ENCODE assay signal across 22 cellular contexts in genomic region chr1:232222614-232223013, GRCh38.
"Had no signal": no experiment of that assay in that cellular context is flagged by ENCODE, and none has a peak within 500 bp of the region (broad histone marks: within the 10 kb centered on the region; RNA-seq: fewer than 3 reads in every experiment).

No MANE protein-coding gene starts in this region.

- H3K4me1 ChIP-seq: tibial artery had no signal

- H3K27me3 Mint-ChIP-seq: activated naive CD4-positive, alpha-beta T cell treated with anti-CD3 and anti-CD28 coated beads, Interleukin-2, amount 10 ng/mL, durations not matched to agents 7 days and 5 days had no signal

- H3K36me3 Mint-ChIP-seq: activated naive CD4-positive, alpha-beta T cell treated with anti-CD3 and anti-CD28 coated beads, Interleukin-2, amount 10 ng/mL, durations not matched to agents 7 days and 5 days; memory B cell; natural killer cell treated with Interleukin-12 subunit alpha and Interleukin-12 subunit beta and Interleukin-15 and Interleukin-18, amount 100 ng/mL, for 72 hours had no signal

- H3K9me3 ChIP-seq: spleen, tibial artery had no signal

- H3K4me3 ChIP-seq: spleen, tibial artery had no signal

- H3K4me1 Mint-ChIP-seq: memory B cell had no signal

- H3K4me3 Mint-ChIP-seq: activated naive CD4-positive, alpha-beta T cell treated with anti-CD3 and anti-CD28 coated beads, Interleukin-2, amount 10 ng/mL, durations not matched to agents 7 days and 5 days; activated T-cell treated with anti-CD3 and anti-CD28 coated beads, Interleukin-2, amount 50 U/mL, for 72 hours; memory B cell; natural killer cell treated with Interleukin-12 subunit alpha and Interleukin-12 subunit beta and Interleukin-15 and Interleukin-18, amount 100 ng/mL, for 72 hours; WTC11 had no signal

- DNase-seq: activated CD8-positive, alpha-beta memory T cell treated with anti-CD3 and anti-CD28 coated beads, Interleukin-2, amount 50 U/mL, for 48 hours; activated effector memory CD4-positive, alpha-beta T cell treated with anti-CD3 and anti-CD28 coated beads, Interleukin-2, amount 50 U/mL, for 16 hours; activated naive CD4-positive, alpha-beta T cell treated with anti-CD3 and anti-CD28 coated beads, Interleukin-2, amount 10 ng/mL, durations not matched to agents 7 days and 5 days; activated T-cell treated with anti-CD3 and anti-CD28 coated beads, Interleukin-2, amount 50 U/mL, for 72 hours; amygdala; cortex of kidney; erythroblast; hippocampal formation; left cardiac atrium; retina; spleen; stimulated activated CD4-positive, alpha-beta T cell treated with anti-CD3 and anti-CD28 coated beads, Interleukin-4, amount 100 ng/mL, for 1 hour; stimulated activated naive CD4-positive, alpha-beta T cell treated with Interleukin-2 at 50 U/mL for 16 hours; T-helper 1 cell; T1000; tibial artery had no signal

- ATAC-seq: natural killer cell treated with Interleukin-12 subunit alpha and Interleukin-12 subunit beta and Interleukin-15 and Interleukin-18, amount 100 ng/mL, for 72 hours; WTC11 had no signal

- H3K9me3 Mint-ChIP-seq: activated naive CD4-positive, alpha-beta T cell treated with anti-CD3 and anti-CD28 coated beads, Interleukin-2, amount 10 ng/mL, durations not matched to agents 7 days and 5 days; activated T-cell treated with anti-CD3 and anti-CD28 coated beads, Interleukin-2, amount 50 U/mL, for 72 hours; natural killer cell treated with Interleukin-12 subunit alpha and Interleukin-12 subunit beta and Interleukin-15 and Interleukin-18, amount 100 ng/mL, for 72 hours; WTC11 had no signal

- FAIRE-seq: endometrium, frontal cortex had no signal

- H3K27ac ChIP-seq: spleen, tibial artery had no signal

- H3K27ac Mint-ChIP-seq: activated naive CD4-positive, alpha-beta T cell treated with anti-CD3 and anti-CD28 coated beads, Interleukin-2, amount 10 ng/mL, durations not matched to agents 7 days and 5 days; activated T-cell treated with anti-CD3 and anti-CD28 coated beads, Interleukin-2, amount 50 U/mL, for 72 hours; memory B cell; natural killer cell treated with Interleukin-12 subunit alpha and Interleukin-12 subunit beta and Interleukin-15 and Interleukin-18, amount 100 ng/mL, for 72 hours; progenitor cell of endocrine pancreas; WTC11 had no signal

- H3K27me3 ChIP-seq: tibial artery had no signal

- H3K36me3 ChIP-seq: spleen, tibial artery had no signal
